ENCODE assay signal across 8 cellular contexts in genomic region chr13:27006519-27007161, GRCh38.
DNase-seq lines count a peak whose midpoint lies in the region; TF ChIP-seq lines count a peak whose summit lies in the region.

No MANE protein-coding gene starts in this region.

- H3K4me3 ChIP-seq in cardiac fibroblast (replicated peaks in 1 of 2; ENCODE audit: low read depth in 2 of 2, low read length in 2 of 2) (peak overlapping the region; percentile 42 to 43), stomach smooth muscle (ENCODE audit: low read length in 2 of 2) (peak overlapping the region; percentile 86 to 93)

- TF ChIP-seq CTCF in cardiac fibroblast (IDR thresholded peaks at IDR 0.05; ENCODE audit: low read depth, low read length) = no peak

- H3K36me3 ChIP-seq in stomach smooth muscle (ENCODE audit: control insufficient read depth in 2 of 2, insufficient read depth in 2 of 2, low read length in 2 of 2) = no peaks in the 10 kb centered on the region

- no peaks in the 10 kb centered on the region for H3K27me3 ChIP-seq in stomach smooth muscle (ENCODE audit: control insufficient read depth in 1 of 2, insufficient read depth in 2 of 2, low read length in 2 of 2)

- peak overlapping the region; percentile 68 to 78 for H3K9ac ChIP-seq in stomach smooth muscle (ENCODE audit: low read length in 2 of 2)

- H3K4me1 ChIP-seq in stomach smooth muscle (ENCODE audit: control insufficient read depth, insufficient read depth, low read length) = peaks cover 26% of the 10 kb centered on the region

- H3K27ac ChIP-seq in stomach smooth muscle (ENCODE audit: low read length) = peak overlapping the region; percentile 11

- DNase-seq in D341Med (ENCODE audit: low spot score) = peak; percentile 72
- DNase-seq in NCI-H2081 (lab: John Stamatoyannopoulos, UW) = peak; percentile 66 to 85
- DNase-seq in cardiac fibroblast (ENCODE audit: low read depth in 2 of 2) = peak; percentile 33 to 45
- DNase-seq in left kidney (ENCODE audit: low read depth, low spot score) = peak; percentile 67
- DNase-seq in stimulated activated CD4-positive, alpha-beta T cell treated with anti-CD3 and anti-CD28 coated beads, Interleukin-4, amount 100 ng/mL, for 4 hours = no peak
- no peak for DNase-seq in activated CD4-positive, CD25-positive, alpha-beta regulatory T cell (lab: John Stamatoyannopoulos, UW)
- no peak for DNase-seq in COLO829 (ENCODE audit: low spot score)

- H3K9me3 ChIP-seq in stomach smooth muscle (ENCODE audit: control insufficient read depth in 2 of 2, low read length in 2 of 2) = peaks cover 0 to 4% of the 10 kb centered on the region in 2 donors

Comparison
In these comparisons a context has a peak if more than half of its experiments do, and no peak if none do; other contexts are left out.
1. DNase-seq: peak in D341Med (single experiment), NCI-H2081 (2 of 2), cardiac fibroblast (2 of 2) and left kidney (single experiment); none in stimulated activated CD4-positive, alpha-beta T cell treated with anti-CD3 and anti-CD28 coated beads, Interleukin-4, amount 100 ng/mL, for 4 hours (0 of 2), activated CD4-positive, CD25-positive, alpha-beta regulatory T cell (0 of 4) and COLO829 (single experiment).